In genomic region chr19:14333101-14333871, GRCh38 we compare ENCODE assay signal across 1 cellular context.
TF ChIP-seq lines count a peak whose summit lies in the region.

No MANE protein-coding gene starts in this region.

TF ChIP-seq in HepG2, 621 proteins besides CTCF, POLR2A, EP300 and RAD21 (continued from another document):
- 0 out of 2 replicates have a peak, but pooled peaks have one; percentile 18 for TF ChIP-seq ZNF687 (CRISPR knock-in tag; IDR thresholded peaks at IDR 0.05)
- no peak for TF ChIP-seq SP140L (CRISPR knock-in tag; IDR thresholded peaks at IDR 0.05; ENCODE audit: borderline replicate concordance)
- TF ChIP-seq UBTF (CRISPR knock-in tag; IDR thresholded peaks at IDR 0.05), result peak; percentile 45; the same call in 1 of the 2 replicates
